In genomic region chr1:62318320-62318755, GRCh38 we compare ENCODE assay signal across 16 cellular contexts. TPM values are rescaled to one million over a fixed set of nuclear protein-coding genes. Genes with fewer than 3 reads are reported as not detected.
DNase-seq lines count a peak whose midpoint lies in the region; ATAC-seq, FAIRE-seq and TF ChIP-seq lines count a peak whose summit lies in the region.
"Had no signal": no experiment of that assay in that cellular context is flagged by ENCODE, and none has a peak within 500 bp of the region (broad histone marks: within the 10 kb centered on the region; RNA-seq: fewer than 3 reads in every experiment).

No MANE protein-coding gene starts in this region.

- no peak overlapping the region for H2AFZ ChIP-seq in keratinocyte (ENCODE audit: control insufficient read depth, low read length)

- H3K9me3 ChIP-seq in A549 (no peaks in the 10 kb centered on the region), keratinocyte (ENCODE audit: control insufficient read depth, low read depth, low read length) (no peaks in the 10 kb centered on the region), prostate gland (no peaks in the 10 kb centered on the region)

- 84% methylated on average over 9 of the region's 27 CpGs for WGBS in A549 (ENCODE audit: missing lambda C conversion rate)
- WGBS in prostate gland, result 11% methylated on average over 27 of the region's 27 CpGs

- no peaks in the 10 kb centered on the region for H4K20me1 ChIP-seq in keratinocyte (ENCODE audit: control insufficient read depth, extremely low read depth, insufficient read depth, low read length)

- H3K27me3 ChIP-seq in keratinocyte (ENCODE audit: control insufficient read depth, extremely low read depth, insufficient read depth, low read length) (peaks cover 25% of the 10 kb centered on the region), prostate gland (replicated peaks; ENCODE audit: insufficient read depth) (peaks cover 6% of the 10 kb centered on the region)

- H3K4me1 ChIP-seq in A549, result peaks cover 18% of the 10 kb centered on the region
- H3K4me1 ChIP-seq in keratinocyte (ENCODE audit: control insufficient read depth, extremely low read depth, insufficient read depth, low read length), result peaks cover 16% of the 10 kb centered on the region
- peaks cover 4% of the 10 kb centered on the region for H3K4me1 ChIP-seq in prostate gland (replicated peaks)

- TF ChIP-seq RAD21 in A549 (conservative IDR thresholded peaks at IDR 0.05 in 1 of 2, IDR thresholded peaks at IDR 0.05 in 1 of 2), result no peak

- no peak for FAIRE-seq in A549 (lab: Jason Lieb, UNC)
- no peak for FAIRE-seq in keratinocyte (lab: Jason Lieb, UNC)
- FAIRE-seq: GM18507, kidney had no signal

- H3K27ac ChIP-seq in A549 (peak overlapping the region in 1 of 2 experiments; percentile 78; a peak in 3 of 6 replicates), keratinocyte (ENCODE audit: control insufficient read depth, insufficient read depth, low read length) (no peak overlapping the region), prostate gland (peak overlapping the region; percentile 15 to 40)
- H3K27ac ChIP-seq: epithelial cell of prostate had no signal

- CTCF ChIA-PET in A549 (lab: Yijun Ruan, JAX), result interaction anchor here (0.8 kb wide), 1 partner anchor 32 kb away, joined by 3 read pairs; no protein-coding TSS in a partner anchor

- in situ Hi-C loops in astrocyte of the cerebellum (cut with HindIII; ENCODE audit: low sequenced_read_pairs), result no loop called here

- H3K9ac ChIP-seq in keratinocyte (ENCODE audit: control insufficient read depth, extremely low read depth, insufficient read depth, low read length), result no peak overlapping the region

- dilution Hi-C loops in keratinocyte (cut with MboI; ENCODE audit: extremely low pct_ligation_motif_present, low sequenced_read_pairs), result no loop called here

- intact Hi-C loops in prostate gland (cut with DNase I), result no loop called here

- ATAC-seq in A549, result no peak
- ATAC-seq in GM21381 (IDR thresholded peaks at IDR 0.05; ENCODE audit: unreplicated experiment), result no peak
- no peak for ATAC-seq in HG02678 (IDR thresholded peaks at IDR 0.05; ENCODE audit: unreplicated experiment)

- POLR2A ChIA-PET in A549 (lab: Yijun Ruan, JAX), result no interaction called here

- peak overlapping the region; percentile 55; the same call in 1 of the 3 replicates for H3K4me3 ChIP-seq in A549
- H3K4me3 ChIP-seq in astrocyte of the cerebellum (ENCODE audit: low read depth, low read length), result peak overlapping the region; percentile 32
- H3K4me3 ChIP-seq in keratinocyte (ENCODE audit: control insufficient read depth in 2 of 3, extremely low read depth in 1 of 3, insufficient read depth in 2 of 3, low read depth in 1 of 3, low read length in 3 of 3), result peak overlapping the region in 2 of 3 experiments; percentile 52 to 56
- peak overlapping the region; percentile 26 to 33 for H3K4me3 ChIP-seq in prostate gland

- H3K4me2 ChIP-seq in A549 (peak overlapping the region; percentile 88), keratinocyte (ENCODE audit: control insufficient read depth, extremely low read depth, insufficient read depth, low read depth, low read length) (peak overlapping the region; percentile 65)

- TF ChIP-seq CTCF in A549 (IDR thresholded peaks at IDR 0.05) (no peak), astrocyte of the cerebellum (IDR thresholded peaks at IDR 0.05; ENCODE audit: low read depth, low read length, missing control alignments) (no peak), keratinocyte (optimal IDR thresholded peaks at IDR 0.05 in 1 of 3, IDR thresholded peaks at IDR 0.05 in 1 of 3, conservative IDR thresholded peaks at IDR 0.05 in 1 of 3; ENCODE audit: extremely low read depth in 1 of 3, insufficient read depth in 2 of 3, low read length in 3 of 3) (no peak), prostate gland (IDR thresholded peaks at IDR 0.05) (no peak)

- H3K79me2 ChIP-seq in keratinocyte (ENCODE audit: control insufficient read depth, insufficient read depth, low read length), result no peaks in the 10 kb centered on the region

- DNase-seq in A549 (ENCODE audit: low read depth in 1 of 2, low spot score in 1 of 2) (no peak), astrocyte of the cerebellum (ENCODE audit: low read depth) (no peak), keratinocyte (ENCODE audit: low read depth, low spot score) (no peak), prostate gland (ENCODE audit: low spot score) (no peak), hepatic stellate cell (ENCODE audit: low spot score) (no peak), mesenteric fat pad (ENCODE audit: low spot score) (no peak)
- DNase-seq: kidney, NCI-H1694 treated with DMSO at 0.1 percent for 48 hours had no signal

- H3K36me3 ChIP-seq in keratinocyte (ENCODE audit: control insufficient read depth in 2 of 2, extremely low read depth in 1 of 2, insufficient read depth in 2 of 2, low read length in 2 of 2) (no peaks in the 10 kb centered on the region), prostate gland (no peaks in the 10 kb centered on the region)

- TF ChIP-seq POLR2A in A549 (IDR thresholded peaks at IDR 0.05; ENCODE audit: low read length), result no peak
- no peak for TF ChIP-seq POLR2A in prostate gland (IDR thresholded peaks at IDR 0.05)

- H3K9me1 ChIP-seq in keratinocyte (ENCODE audit: control insufficient read depth, extremely low read depth, insufficient read depth, low read length), result no peaks in the 10 kb centered on the region

- no peak for TF ChIP-seq EP300 in A549 (IDR thresholded peaks at IDR 0.05)

TF ChIP-seq in A549, 52 proteins besides CTCF, POLR2A, EP300 and RAD21 (continues in another document):
- TF ChIP-seq FOSB (CRISPR knock-in tag; IDR thresholded peaks at IDR 0.05) (no peak), BCL3 (IDR thresholded peaks at IDR 0.05) (no peak), RARB (CRISPR knock-in tag; IDR thresholded peaks at IDR 0.05) (no peak), HEYL (CRISPR knock-in tag; IDR thresholded peaks at IDR 0.05) (no peak), JUNB (IDR thresholded peaks at IDR 0.05) (no peak), REST (IDR thresholded peaks at IDR 0.05) (no peak), PHF8 (IDR thresholded peaks at IDR 0.05; ENCODE audit: borderline replicate concordance, low read depth) (no peak), HES2 (IDR thresholded peaks at IDR 0.05) (no peak), HOXB13 (CRISPR knock-in tag; IDR thresholded peaks at IDR 0.05; ENCODE audit: low read depth) (no peak), MAZ (IDR thresholded peaks at IDR 0.05; ENCODE audit: borderline replicate concordance, low read depth, low read length) (no peak), CHD4 (IDR thresholded peaks at IDR 0.05; ENCODE audit: borderline replicate concordance) (no peak), RCOR1 (IDR thresholded peaks at IDR 0.05; ENCODE audit: low read depth, low read length) (no peak), JUN (IDR thresholded peaks at IDR 0.05) (no peak)

RNA-seq across cellular contexts. Expression of gene KANK4, which starts 0.9 kb away (rescaled TPM):
- 0.57 and 0.66 TPM in 2 replicates for polyA plus RNA-seq in A549 (2011; rRNA removed)
- polyA plus RNA-seq in A549 (2012; cell fraction: cytosol; rRNA removed), result 0.29 and 0.40 TPM in 2 replicates
- 0.40 TPM in 2 replicates for polyA plus RNA-seq in A549 (2012; cell fraction: nucleus; rRNA removed)
- 0.54 to 0.81 TPM (median 0.62 TPM) in 3 replicates for polyA plus RNA-seq in A549 (2017; fragmentation: RNase III; extraction: RNeasy Plus Mini Kit Qiagen cat#74134 plus additional on column Dnase treatment)
- polyA minus RNA-seq in A549 (2011; rRNA and poly(A)+ RNA removed), result 0.58 and 1.2 TPM in 2 replicates
- polyA plus RNA-seq in keratinocyte, result 0.92 to 8.5 TPM (median 2.1 TPM) in 3 replicates
- 0.95 TPM for polyA plus RNA-seq in keratinocyte (2011; ENCODE audit: low read depth)
- polyA plus RNA-seq in keratinocyte (2011; cell fraction: cytosol; rRNA removed), result 2.9 and 3.6 TPM in 2 replicates
- polyA plus RNA-seq in keratinocyte (2011; cell fraction: nucleus; rRNA removed), result 7.6 and 8.3 TPM in 2 replicates
- polyA plus RNA-seq in keratinocyte (2012; ENCODE audit: low replicate concordance), result 0.96 and 1.2 TPM in 2 replicates
- 1.7 to 11.1 TPM (median 4.2 TPM) in 3 replicates for polyA minus RNA-seq in keratinocyte
- polyA minus RNA-seq in keratinocyte (2011; cell fraction: cytosol; rRNA and poly(A)+ RNA removed), result 2.7 TPM
- polyA minus RNA-seq in keratinocyte (2011; cell fraction: nucleus; rRNA and poly(A)+ RNA removed), result 8.2 and 13.7 TPM in 2 replicates
- total RNA-seq in prostate gland, result 1 to 10 TPM; 6.1 to 6.8 TPM
- total RNA-seq in mesenteric fat pad, result 2.7 TPM
- total RNA-seq: activated naive CD8-positive, alpha-beta T cell treated with anti-CD3 and anti-CD28 coated beads for 36 hours; Daoy; OCI-LY7; T-helper 2 cell treated with Interferon-gamma antibody and Interleukin-4, amounts not matched to agents 100 ng/mL and 5 ng/mL, for 36 hours had no signal
